ENCODE assay signal across 12 cellular contexts in genomic region chr10:110992011-110992800, GRCh38.
A peak's percentile ranks its signal among the peaks of the same experiment; 100 is the strongest.
DNase-seq lines count a peak whose midpoint lies in the region; ATAC-seq, FAIRE-seq and TF ChIP-seq lines count a peak whose summit lies in the region.
"Had no signal": no experiment of that assay in that cellular context is flagged by ENCODE, and none has a peak within 500 bp of the region (broad histone marks: within the 10 kb centered on the region; RNA-seq: fewer than 3 reads in every experiment).

No MANE protein-coding gene starts in this region.

- peak overlapping the region; percentile 62 for H3K27ac ChIP-seq in GM23248
- H3K27ac ChIP-seq in astrocyte (ENCODE audit: low read depth, low read length) = no peak overlapping the region
- H3K27ac ChIP-seq in mesendoderm (ENCODE audit: low read depth, low read length) = no peak overlapping the region
- no peak overlapping the region for H3K27ac ChIP-seq in MM.1S (ENCODE audit: low read length)

- no peaks in the 10 kb centered on the region for H3K27me3 ChIP-seq in GM23248 (replicated peaks; ENCODE audit: insufficient read depth)
- no peaks in the 10 kb centered on the region for H3K27me3 ChIP-seq in astrocyte (ENCODE audit: insufficient read depth, low read length)
- no peaks in the 10 kb centered on the region for H3K27me3 ChIP-seq in mesendoderm (ENCODE audit: insufficient read depth, low read length, poor library complexity)
- no peaks in the 10 kb centered on the region for H3K27me3 ChIP-seq in MM.1S (replicated peaks; ENCODE audit: insufficient read depth, low read length)

- H3K18ac ChIP-seq in mesendoderm (ENCODE audit: low read length) = no peak overlapping the region

- no peaks in the 10 kb centered on the region for H3K79me1 ChIP-seq in mesendoderm (ENCODE audit: low read length)

- in situ Hi-C loops in GM23248 (cut with MboI) = no loop called here

- H3K4me1 Mint-ChIP-seq in astrocyte (ENCODE audit: low read depth, unreplicated experiment) = peaks cover 31% of the 10 kb centered on the region

- no peaks in the 10 kb centered on the region for H3K9me3 ChIP-seq in GM23248 (ENCODE audit: low read depth)
- no peaks in the 10 kb centered on the region for H3K9me3 ChIP-seq in astrocyte (ENCODE audit: insufficient read depth, low read depth, low read length)
- no peaks in the 10 kb centered on the region for H3K9me3 ChIP-seq in MM.1S (replicated peaks; ENCODE audit: insufficient read depth, low read length)

- H2BK5ac ChIP-seq in mesendoderm (ENCODE audit: low read length) = no peak overlapping the region

- WGBS in GM23248 (ENCODE audit: low coverage in 1 of 2, low lambda C conversion rate in 2 of 2, missing lambda C conversion rate in 2 of 2), 2 experiments = 78 to 86% methylated on average over 3 of the region's 3 CpGs
- no CpG with 5 or more reads among the region's 3 CpGs for WGBS in mesendoderm (ENCODE audit: extremely low coverage, insufficient coverage, low lambda C conversion rate)

- no peak overlapping the region for H4K5ac ChIP-seq in mesendoderm (ENCODE audit: low read length)

- DNase-seq in AG10803 (ENCODE audit: low read depth) = peak; percentile 13
- peak; percentile 36 for DNase-seq in GM23248
- DNase-seq in astrocyte (ENCODE audit: low read depth) = peak; percentile 18
- DNase-seq in mesendoderm = peak; percentile 37
- DNase-seq in MM.1S = no peak
- no peak for DNase-seq in GM19240 (ENCODE audit: insufficient read length, low spot score)
- DNase-seq in stimulated activated CD4-positive, alpha-beta T cell treated with anti-CD3 and anti-CD28 coated beads, Interleukin-15, amount 100 ng/mL, for 24 hours = no peak
- DNase-seq: amygdala; effector memory CD4-positive, alpha-beta T cell; NCI-H1436; NCI-H69 had no signal

- H3K4me3 ChIP-seq in AG10803 (ENCODE audit: low read length) = no peak overlapping the region
- peak overlapping the region; percentile 51 for H3K4me3 ChIP-seq in GM23248
- no peak overlapping the region for H3K4me3 ChIP-seq in astrocyte (ENCODE audit: insufficient read depth, low read depth, low read length)
- no peak overlapping the region for H3K4me3 ChIP-seq in mesendoderm (ENCODE audit: low read length)
- no peak overlapping the region for H3K4me3 ChIP-seq in MM.1S (ENCODE audit: low read length)

- no peak overlapping the region for H2AK5ac ChIP-seq in mesendoderm (ENCODE audit: low read length)

- H3K9ac ChIP-seq in GM23248 (peak overlapping the region; percentile 33; the same call in 1 of the 2 replicates), astrocyte (ENCODE audit: low read length) (no peak overlapping the region), mesendoderm (ENCODE audit: low read length) (no peak overlapping the region), MM.1S (ENCODE audit: low read length) (no peak overlapping the region)

- ATAC-seq in HG02885 (IDR thresholded peaks at IDR 0.05; ENCODE audit: poor library complexity, unreplicated experiment) = no peak

- H3K4ac ChIP-seq in mesendoderm (ENCODE audit: low read depth, low read length) = no peak overlapping the region

- H4K20me1 ChIP-seq in GM23248 (ENCODE audit: insufficient read depth) = peaks cover 8% of the 10 kb centered on the region; the same call in 1 of the 2 replicates
- H4K20me1 ChIP-seq in astrocyte (ENCODE audit: insufficient read depth, low read length) = peaks cover 25% of the 10 kb centered on the region
- H4K20me1 ChIP-seq in MM.1S (ENCODE audit: insufficient read depth, low read length) = no peaks in the 10 kb centered on the region; the same call in 1 of the 2 replicates

- TF ChIP-seq CTCF in AG10803 (conservative IDR thresholded peaks at IDR 0.05; ENCODE audit: low read length) = no peak
- no peak for TF ChIP-seq CTCF in astrocyte (IDR thresholded peaks at IDR 0.05; ENCODE audit: insufficient read depth, low read depth, low read length)
- no peak for TF ChIP-seq CTCF in MM.1S (IDR thresholded peaks at IDR 0.05; ENCODE audit: low read length)

- peak overlapping the region; percentile 21 for H3K4me3 Mint-ChIP-seq in astrocyte (ENCODE audit: unreplicated experiment)

- no peak overlapping the region for H2BK15ac ChIP-seq in mesendoderm (replicated peaks; ENCODE audit: low read depth)

- H2AFZ ChIP-seq in GM23248 (no peak overlapping the region), astrocyte (ENCODE audit: low read depth, low read length) (no peak overlapping the region), MM.1S (ENCODE audit: low read length) (no peak overlapping the region)

- FAIRE-seq in astrocyte (lab: Jason Lieb, UNC) = no peak

- no peaks in the 10 kb centered on the region for H3K9me2 ChIP-seq in GM23248 (ENCODE audit: insufficient read depth)
- H3K9me2 ChIP-seq in MM.1S (replicated peaks; ENCODE audit: insufficient read depth, low read length) = no peaks in the 10 kb centered on the region

- H2BK120ac ChIP-seq in mesendoderm (ENCODE audit: low read depth, low read length) = no peak overlapping the region

- no peak overlapping the region for H3K23ac ChIP-seq in mesendoderm (ENCODE audit: low read length)

- H3K4me1 ChIP-seq in GM23248 (ENCODE audit: insufficient read depth) = peaks cover 50% of the 10 kb centered on the region
- peaks cover 23% of the 10 kb centered on the region for H3K4me1 ChIP-seq in astrocyte (ENCODE audit: insufficient read depth, low read length)
- H3K4me1 ChIP-seq in mesendoderm (ENCODE audit: control insufficient read depth, low read depth, low read length) = no peaks in the 10 kb centered on the region
- H3K4me1 ChIP-seq in MM.1S (ENCODE audit: low read length) = peaks cover 15% of the 10 kb centered on the region; the same call in 1 of the 2 replicates

- H3K9me3 Mint-ChIP-seq in astrocyte (ENCODE audit: unreplicated experiment) = no peaks in the 10 kb centered on the region

- H3K79me2 ChIP-seq in GM23248 (ENCODE audit: insufficient read depth) = peaks cover 95% of the 10 kb centered on the region
- peaks cover 19% of the 10 kb centered on the region for H3K79me2 ChIP-seq in astrocyte (ENCODE audit: insufficient read depth, low read length)
- H3K79me2 ChIP-seq in mesendoderm (ENCODE audit: control insufficient read depth, insufficient read depth, low read length) = no peaks in the 10 kb centered on the region
- peaks cover 27% of the 10 kb centered on the region for H3K79me2 ChIP-seq in MM.1S (ENCODE audit: low read length)

- H3K27ac Mint-ChIP-seq in astrocyte (ENCODE audit: unreplicated experiment) = no peak overlapping the region

- H3K36me3 ChIP-seq in GM23248 (ENCODE audit: low read depth) (no peaks in the 10 kb centered on the region), astrocyte (ENCODE audit: insufficient read depth, low read length) (no peaks in the 10 kb centered on the region), mesendoderm (ENCODE audit: control insufficient read depth, insufficient read depth, low read length) (no peaks in the 10 kb centered on the region), MM.1S (replicated peaks; ENCODE audit: insufficient read depth, low read length) (peaks cover 10% of the 10 kb centered on the region; the same call in 1 of the 2 replicates)

- no peak overlapping the region for H4K8ac ChIP-seq in mesendoderm (ENCODE audit: low read depth, low read length)

- peaks cover 26% of the 10 kb centered on the region for H3F3A ChIP-seq in GM23248 (ENCODE audit: insufficient read depth)
- H3F3A ChIP-seq in MM.1S (ENCODE audit: insufficient read depth, low read length) = no peaks in the 10 kb centered on the region

- peak overlapping the region; percentile 79 for H3K4me2 ChIP-seq in GM23248 (ENCODE audit: unreplicated experiment)
- peak overlapping the region; percentile 26 for H3K4me2 ChIP-seq in astrocyte (ENCODE audit: low read length)
- H3K4me2 ChIP-seq in mesendoderm (ENCODE audit: low read length) = no peak overlapping the region
- no peak overlapping the region for H3K4me2 ChIP-seq in MM.1S (ENCODE audit: low read depth, low read length)

- no peak overlapping the region for H3K56ac ChIP-seq in mesendoderm (ENCODE audit: low read length)

- peaks cover 9% of the 10 kb centered on the region for H3K36me3 Mint-ChIP-seq in astrocyte (ENCODE audit: low read depth, unreplicated experiment)

- H3K27me3 Mint-ChIP-seq in astrocyte (ENCODE audit: low read depth, unreplicated experiment) = no peaks in the 10 kb centered on the region

Comparison
In these comparisons a context has a peak if more than half of its experiments do, and no peak if none do; other contexts are left out.
1. DNase-seq: peak in AG10803 (single experiment), GM23248 (single experiment), astrocyte (single experiment) and mesendoderm (single experiment); none in MM.1S (single experiment), GM19240 (single experiment) and stimulated activated CD4-positive, alpha-beta T cell treated with anti-CD3 and anti-CD28 coated beads, Interleukin-15, amount 100 ng/mL, for 24 hours (single experiment).
2. H3K4me2 ChIP-seq: peak in GM23248 (single experiment) and astrocyte (single experiment); none in mesendoderm (single experiment) and MM.1S (single experiment).